ENCODE assay signal across 12 cellular contexts in genomic region chr3:43316783-43317460, GRCh38. TPM values are rescaled to one million over a fixed set of nuclear protein-coding genes. Genes with fewer than 3 reads are reported as not detected.
DNase-seq lines count a peak whose midpoint lies in the region; ATAC-seq and TF ChIP-seq lines count a peak whose summit lies in the region.
"Had no signal": no experiment of that assay in that cellular context is flagged by ENCODE, and none has a peak within 500 bp of the region (broad histone marks: within the 10 kb centered on the region; RNA-seq: fewer than 3 reads in every experiment).

No MANE protein-coding gene starts in this region.

- H3K9me3 Mint-ChIP-seq in CD4-positive, alpha-beta memory T cell: peaks cover 0 to 2% (median 0%) of the 10 kb centered on the region in 8 donors
- no peaks in the 10 kb centered on the region for H3K9me3 Mint-ChIP-seq in neural progenitor cell
- H3K9me3 Mint-ChIP-seq: activated naive CD4-positive, alpha-beta T cell treated with anti-CD3 and anti-CD28 coated beads for 36 hours had no signal

- no peaks in the 10 kb centered on the region for H3K27me3 Mint-ChIP-seq in CD4-positive, alpha-beta memory T cell
- H3K27me3 Mint-ChIP-seq in T-helper 17 cell (no peaks in the 10 kb centered on the region), neural progenitor cell (ENCODE audit: insufficient read depth, low read depth) (peaks cover 2% of the 10 kb centered on the region)

- H3K4me3 ChIP-seq in CD4-positive, alpha-beta memory T cell (ENCODE audit: low read length in 2 of 2): no peak overlapping the region
- H3K4me3 ChIP-seq in esophagus squamous epithelium: no peak overlapping the region
- no peak overlapping the region for H3K4me3 ChIP-seq in neural progenitor cell
- H3K4me3 ChIP-seq in aorta (ENCODE audit: low read length in 2 of 2): no peak overlapping the region

- no peak overlapping the region for H2AFZ ChIP-seq in neural progenitor cell (replicated peaks)

- H3K27ac Mint-ChIP-seq in CD4-positive, alpha-beta memory T cell: peak overlapping the region; percentile 17 to 95 (median 70)
- H3K27ac Mint-ChIP-seq in T-helper 17 cell: peak overlapping the region; percentile 84
- peak overlapping the region; percentile 25 for H3K27ac Mint-ChIP-seq in neural progenitor cell

- CTCF ChIA-PET in CD4-positive, alpha-beta memory T cell (lab: Charles Lee; ENCODE audit: partially characterized antibody): interaction anchor here (1.3 to 1.5 kb wide), 2 partner anchors 61 to 155 kb away, joined by 3 read pairs; no protein-coding TSS in a partner anchor

- intact Hi-C loops in CD4-positive, alpha-beta memory T cell (cut with micrococcal nuclease): no loop called here
- intact Hi-C loops in esophagus squamous epithelium (cut with DNase I): no loop called here
- intact Hi-C loops in aorta (cut with DNase I): no loop called here

- peak overlapping the region; percentile 13 for H3K4me2 ChIP-seq in neural progenitor cell

- H3K4me1 ChIP-seq in CD4-positive, alpha-beta memory T cell (ENCODE audit: insufficient read depth, low read length): peaks cover 70% of the 10 kb centered on the region
- H3K4me1 ChIP-seq in esophagus squamous epithelium: peaks cover 0 to 53% (median 20%) of the 10 kb centered on the region in 3 donors
- H3K4me1 ChIP-seq in neural progenitor cell: peaks cover 14% of the 10 kb centered on the region
- peaks cover 0 to 3% of the 10 kb centered on the region in 2 donors for H3K4me1 ChIP-seq in aorta (ENCODE audit: control insufficient read depth in 1 of 2, insufficient read depth in 2 of 2, low read length in 2 of 2)

- no peaks in the 10 kb centered on the region for H3K9me3 ChIP-seq in CD4-positive, alpha-beta memory T cell (ENCODE audit: control insufficient read depth in 1 of 2, low read length in 2 of 2)
- no peaks in the 10 kb centered on the region for H3K9me3 ChIP-seq in T-helper 17 cell (ENCODE audit: control insufficient read depth, low read length, poor library complexity, severe bottlenecking)
- no peaks in the 10 kb centered on the region for H3K9me3 ChIP-seq in esophagus squamous epithelium
- no peaks in the 10 kb centered on the region for H3K9me3 ChIP-seq in neural progenitor cell (ENCODE audit: low read depth)
- H3K9me3 ChIP-seq in aorta (ENCODE audit: control insufficient read depth, low read length): no peaks in the 10 kb centered on the region

- no peak for TF ChIP-seq POLR2A in esophagus squamous epithelium (IDR thresholded peaks at IDR 0.05)

- no peak overlapping the region for H3K9ac ChIP-seq in neural progenitor cell

- TF ChIP-seq CTCF in esophagus squamous epithelium (IDR thresholded peaks at IDR 0.05) (no peak), neural progenitor cell (IDR thresholded peaks at IDR 0.05) (no peak)

- no peaks in the 10 kb centered on the region for H3F3A ChIP-seq in neural progenitor cell (ENCODE audit: low read depth)

- H3K79me2 ChIP-seq in neural progenitor cell (ENCODE audit: low read depth): peaks cover 46% of the 10 kb centered on the region

- peak overlapping the region in 4 of 8 donors; percentile 2 to 69 (median 40) for H3K4me3 Mint-ChIP-seq in CD4-positive, alpha-beta memory T cell
- H3K4me3 Mint-ChIP-seq in T-helper 17 cell (peak overlapping the region; percentile 55), neural progenitor cell (no peak overlapping the region)
- H3K4me3 Mint-ChIP-seq: activated naive CD4-positive, alpha-beta T cell treated with anti-CD3 and anti-CD28 coated beads for 36 hours had no signal

- no peak for ATAC-seq in T-helper 17 cell
- no peak for ATAC-seq in HG03442 (IDR thresholded peaks at IDR 0.05; ENCODE audit: unreplicated experiment)
- ATAC-seq in GM18868 (IDR thresholded peaks at IDR 0.05; ENCODE audit: unreplicated experiment): no peak
- no peak for ATAC-seq in aorta (ENCODE audit: low FRiP score)
- ATAC-seq: foreskin keratinocyte had no signal

- H3K4me1 Mint-ChIP-seq in CD4-positive, alpha-beta memory T cell: peaks cover 52 to 84% (median 69%) of the 10 kb centered on the region in 4 donors
- H3K4me1 Mint-ChIP-seq in T-helper 17 cell (peaks cover 39% of the 10 kb centered on the region), neural progenitor cell (peaks cover 12% of the 10 kb centered on the region)

- H4K20me1 ChIP-seq in neural progenitor cell (ENCODE audit: low read depth): peaks cover under 1% of the 10 kb centered on the region

- no peaks in the 10 kb centered on the region for H3K36me3 ChIP-seq in CD4-positive, alpha-beta memory T cell (ENCODE audit: insufficient read depth, low read length)
- H3K36me3 ChIP-seq in esophagus squamous epithelium (peaks cover 0 to 35% (median 0%) of the 10 kb centered on the region in 3 donors), neural progenitor cell (no peaks in the 10 kb centered on the region), aorta (ENCODE audit: control insufficient read depth in 1 of 2, insufficient read depth in 2 of 2, low read length in 1 of 2) (no peaks in the 10 kb centered on the region)

- peaks cover 47 to 48% of the 10 kb centered on the region in 2 donors for H3K36me3 Mint-ChIP-seq in CD4-positive, alpha-beta memory T cell
- H3K36me3 Mint-ChIP-seq in T-helper 17 cell (ENCODE audit: low read depth) (peaks cover 7% of the 10 kb centered on the region), neural progenitor cell (peaks cover 18% of the 10 kb centered on the region)

- no peak overlapping the region for H3K27ac ChIP-seq in CD4-positive, alpha-beta memory T cell (ENCODE audit: low read depth, low read length)
- H3K27ac ChIP-seq in esophagus squamous epithelium (peak overlapping the region in 3 of 4 donors; percentile 50 to 74 (median 55)), neural progenitor cell (peak overlapping the region; percentile 83), aorta (ENCODE audit: low read depth in 1 of 2, low read length in 2 of 2) (no peak overlapping the region)
- H3K27ac ChIP-seq: foreskin keratinocyte had no signal

- 70 to 77% methylated on average over 4 of the region's 4 CpGs for WGBS in esophagus squamous epithelium, 2 donors
- WGBS in aorta, 2 donors: 86 to 88% methylated on average over 4 of the region's 4 CpGs

- POLR2A ChIA-PET in CD4-positive, alpha-beta memory T cell (lab: Charles Lee; ENCODE audit: partially characterized antibody): interaction anchor here (2.8 kb wide), 1 partner anchor 28 kb away, joined by 10 read pairs; no protein-coding TSS in a partner anchor

- no peaks in the 10 kb centered on the region for H3K27me3 ChIP-seq in CD4-positive, alpha-beta memory T cell (ENCODE audit: insufficient read depth, low read length)
- H3K27me3 ChIP-seq in esophagus squamous epithelium (no peaks in the 10 kb centered on the region), neural progenitor cell (no peaks in the 10 kb centered on the region), aorta (ENCODE audit: control insufficient read depth in 1 of 2, insufficient read depth in 2 of 2, low read length in 1 of 2) (no peaks in the 10 kb centered on the region)
- H3K27me3 ChIP-seq: foreskin keratinocyte had no signal

- no peak for DNase-seq in CD4-positive, alpha-beta memory T cell
- no peak for DNase-seq in T-helper 17 cell
- no peak for DNase-seq in esophagus squamous epithelium (lab: John Stamatoyannopoulos, UW)
- DNase-seq in neural progenitor cell (ENCODE audit: low spot score): peak; percentile 18
- no peak for DNase-seq in aorta
- DNase-seq in NCI-H748 treated with DMSO at 0.1 percent for 48 hours (lab: John Stamatoyannopoulos, UW): no peak
- DNase-seq: activated naive CD4-positive, alpha-beta T cell treated with anti-CD3 and anti-CD28 coated beads for 36 hours; foreskin keratinocyte; nucleus accumbens; T-helper 9 cell had no signal

RNA-seq across cellular contexts. Expression of gene SNRK, which starts 30.6 kb away (rescaled TPM):
- total RNA-seq in CD4-positive, alpha-beta memory T cell: 100 to 1,000 TPM; 104 to 108 TPM
- 10 to 100 TPM; 39.8 to 50.5 TPM for polyA plus RNA-seq in CD4-positive, alpha-beta memory T cell
- 100 to 1,000 TPM; 127 to 159 TPM for total RNA-seq in T-helper 17 cell
- total RNA-seq in esophagus squamous epithelium: 10 to 100 TPM; 27.0 to 42.0 (median 29.5) TPM
- total RNA-seq in neural progenitor cell (ENCODE audit: low replicate concordance): 25.2 and 26.1 TPM in 2 replicates
- 10 to 100 TPM; 66.9 to 95.1 TPM for total RNA-seq in aorta
- polyA plus RNA-seq in aorta: 10 to 100 TPM in 1 of 2 donors, 1 to 10 TPM in 1; 7.8 to 10.5 TPM

Comparison
In these comparisons a context has a peak if more than half of its experiments do, and no peak if none do; other contexts are left out.
1. H3K27ac ChIP-seq: peak in esophagus squamous epithelium (3 of 4) and neural progenitor cell (single experiment); none in CD4-positive, alpha-beta memory T cell (single experiment) and aorta (0 of 2).
2. H3K27ac Mint-ChIP-seq: peak in every context shown above with its lines; median percentile 84 in T-helper 17 cell; 70 in CD4-positive, alpha-beta memory T cell; 25 in neural progenitor cell.